11 cellular contexts compared by ENCODE assay signal in the genomic region with DNA sequence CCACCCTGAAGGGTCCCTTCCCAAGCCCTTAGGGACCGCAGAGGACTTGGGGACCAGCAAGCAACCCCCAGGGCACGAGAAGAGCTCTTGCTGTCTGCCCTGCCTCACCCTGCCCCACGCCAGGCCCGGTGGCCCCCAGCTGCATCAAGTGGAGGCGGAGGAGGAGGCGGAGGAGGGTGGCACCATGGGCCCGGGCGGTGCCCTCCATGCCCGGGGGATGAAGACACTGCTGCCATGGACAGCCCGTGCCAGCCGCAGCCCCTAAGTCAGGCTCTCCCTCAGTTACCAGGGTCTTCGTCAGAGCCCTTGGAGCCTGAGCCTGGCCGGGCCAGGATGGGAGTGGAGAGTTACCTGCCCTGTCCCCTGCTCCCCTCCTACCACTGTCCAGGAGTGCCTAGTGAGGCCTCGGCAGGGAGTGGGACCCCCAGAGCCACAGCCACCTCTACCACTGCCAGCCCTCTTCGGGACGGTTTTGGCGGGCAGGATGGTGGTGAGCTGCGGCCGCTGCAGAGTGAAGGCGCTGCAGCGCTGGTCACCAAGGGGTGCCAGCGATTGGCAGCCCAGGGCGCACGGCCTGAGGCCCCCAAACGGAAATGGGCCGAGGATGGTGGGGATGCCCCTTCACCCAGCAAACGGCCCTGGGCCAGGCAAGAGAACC. TPM values are rescaled to one million over a fixed set of nuclear protein-coding genes. Genes with fewer than 3 reads are reported as not detected.
DNase-seq lines count a peak whose midpoint lies in the region; ATAC-seq and TF ChIP-seq lines count a peak whose summit lies in the region.
"Had no signal": no experiment of that assay in that cellular context is flagged by ENCODE, and none has a peak within 500 bp of the region (broad histone marks: within the 10 kb centered on the region; RNA-seq: fewer than 3 reads in every experiment).

No MANE protein-coding gene starts in this region.

- H3K4me1 Mint-ChIP-seq in mesothelial cell of epicardium: peaks cover 47% of the 10 kb centered on the region

- TF ChIP-seq POLR2A in breast epithelium (IDR thresholded peaks at IDR 0.05) (no peak), vagina (IDR thresholded peaks at IDR 0.05) (no peak)

- peak overlapping the region; percentile 82 for H3K4me3 Mint-ChIP-seq in mesothelial cell of epicardium

- H3K4me3 ChIP-seq in right atrium auricular region (peak overlapping the region; percentile 80 to 99), breast epithelium (peak overlapping the region; percentile 75 to 97 (median 97)), vagina (peak overlapping the region; percentile 73 to 95)

- no peaks in the 10 kb centered on the region for H3K9me3 Mint-ChIP-seq in mesothelial cell of epicardium

- no peaks in the 10 kb centered on the region for H3K27me3 Mint-ChIP-seq in mesothelial cell of epicardium (ENCODE audit: low read depth)

- H3K36me3 ChIP-seq in right atrium auricular region (peaks cover 21% of the 10 kb centered on the region), breast epithelium (no peaks in the 10 kb centered on the region), vagina (peaks cover 0 to 8% of the 10 kb centered on the region in 2 donors)

- intact Hi-C loops in Right ventricle myocardium superior (cut with DNase I) (loop anchor here (10.0 kb wide), 1 partner anchor 126 kb away; no protein-coding TSS in a partner anchor), breast epithelium (cut with DNase I; ENCODE audit: low total_unique reads) (no loop called here), vagina (cut with DNase I) (loop anchor here (5.0 to 10.0 kb wide), 3 partner anchors 46 to 1072 kb away; partner anchors contain the start of genes ACTMAP and SNRPA)

- DNase-seq in right atrium auricular region (ENCODE audit: low spot score): no peak
- no peak for DNase-seq in Right ventricle myocardium superior
- DNase-seq in breast epithelium (ENCODE audit: low spot score in 2 of 2): no peak
- no peak for DNase-seq in mesothelial cell of epicardium (ENCODE audit: low spot score in 2 of 2, unreplicated experiment in 2 of 2)
- DNase-seq in vagina (ENCODE audit: extremely low spot score in 2 of 2): no peak
- no peak for DNase-seq in NCI-H146 treated with DMSO at 0.1 percent for 48 hours (lab: John Stamatoyannopoulos, UW; ENCODE audit: unreplicated experiment)
- no peak for DNase-seq in GF-D8 (lab: John Stamatoyannopoulos, UW)
- no peak for DNase-seq in NAMALWA (ENCODE audit: low spot score)

- peak overlapping the region; percentile 96 to 98 for H3K27ac ChIP-seq in right atrium auricular region
- H3K27ac ChIP-seq in breast epithelium: peak overlapping the region; percentile 96 to 97
- peak overlapping the region; percentile 98 for H3K27ac ChIP-seq in vagina

- H3K9me3 ChIP-seq in right atrium auricular region (no peaks in the 10 kb centered on the region), breast epithelium (no peaks in the 10 kb centered on the region), vagina (no peaks in the 10 kb centered on the region)

- H3K27me3 ChIP-seq in right atrium auricular region (no peaks in the 10 kb centered on the region), breast epithelium (no peaks in the 10 kb centered on the region), vagina (no peaks in the 10 kb centered on the region)

- H3K4me1 ChIP-seq in right atrium auricular region: peaks cover 3 to 65% of the 10 kb centered on the region in 2 donors
- H3K4me1 ChIP-seq in breast epithelium: peaks cover 32 to 52% of the 10 kb centered on the region in 2 donors
- H3K4me1 ChIP-seq in vagina: peaks cover 67% of the 10 kb centered on the region

- no peak for ATAC-seq in Right ventricle myocardium superior (ENCODE audit: poor library complexity)
- ATAC-seq: esophagus mucosa had no signal

- peaks cover 2% of the 10 kb centered on the region for H3K36me3 Mint-ChIP-seq in mesothelial cell of epicardium

- peak overlapping the region; percentile 94 for H3K27ac Mint-ChIP-seq in mesothelial cell of epicardium

- TF ChIP-seq CTCF in right atrium auricular region (IDR thresholded peaks at IDR 0.05) (no peak), breast epithelium (IDR thresholded peaks at IDR 0.05) (no peak), mesothelial cell of epicardium (IDR thresholded peaks at IDR 0.05; ENCODE audit: unreplicated experiment) (no peak), vagina (IDR thresholded peaks at IDR 0.05) (no peak)

RNA-seq across cellular contexts. Expression of gene EGLN2, which starts 1.5 kb away (rescaled TPM):
- total RNA-seq in right atrium auricular region (10 to 100 TPM; 41.7 to 61.3 TPM), Right ventricle myocardium superior (65.4 TPM), breast epithelium (10 to 100 TPM; 78.9 to 90.8 (median 88.5) TPM), mesothelial cell of epicardium (107 to 109 TPM (median 108 TPM) in 3 replicates), vagina (76.9 TPM)

RNA-seq across cellular contexts. Expression of gene RAB4B, which starts 22.4 kb away (rescaled TPM):
- total RNA-seq in right atrium auricular region (10 to 100 TPM; 14.6 to 23.6 TPM), Right ventricle myocardium superior (12.6 TPM), breast epithelium (10 to 100 TPM; 21.6 to 28.2 (median 22.1) TPM), mesothelial cell of epicardium (13.2 to 15.8 TPM (median 14.5 TPM) in 3 replicates), vagina (22.3 TPM)

RNA-seq across cellular contexts. Expression of gene MIA, which starts 25.1 kb away (rescaled TPM):
- total RNA-seq in right atrium auricular region: 1 to 10 TPM in 1 of 2 donors, not detected in 1; 3.5 TPM
- total RNA-seq in Right ventricle myocardium superior: not detected
- 10 to 100 TPM in 1 of 3 donors, 1 to 10 TPM in 1, not detected in 1; 5.6 to 47.3 TPM for total RNA-seq in breast epithelium
- 1.2 to 2.7 TPM (median 1.4 TPM) in 3 replicates for total RNA-seq in mesothelial cell of epicardium
- 11.0 TPM for total RNA-seq in vagina
- total RNA-seq: M059J, subcutaneous adipose tissue had no signal

RNA-seq across cellular contexts. Expression of gene SNRPA, which starts 49.5 kb away (rescaled TPM):
- 10 to 100 TPM; 30.7 to 32.9 TPM for total RNA-seq in right atrium auricular region
- 27.7 TPM for total RNA-seq in Right ventricle myocardium superior
- 10 to 100 TPM; 41.6 to 52.8 (median 52.1) TPM for total RNA-seq in breast epithelium
- 109 to 121 TPM (median 111 TPM) in 3 replicates for total RNA-seq in mesothelial cell of epicardium
- total RNA-seq in vagina: 72.7 TPM

RNA-seq across cellular contexts. Expression of gene CYP2A6, which starts 49.8 kb away (rescaled TPM):
- total RNA-seq in right atrium auricular region (not detected), Right ventricle myocardium superior (0.27 TPM), breast epithelium (under 1 TPM in 1 of 3 donors, not detected in 2; 0.64 TPM), mesothelial cell of epicardium (0.27 to 0.40 TPM (median 0.34 TPM) in 3 replicates), vagina (2.0 TPM)
- total RNA-seq: M059J had no signal
